ENCODE assay signal across 1 cellular context in the genomic region with DNA sequence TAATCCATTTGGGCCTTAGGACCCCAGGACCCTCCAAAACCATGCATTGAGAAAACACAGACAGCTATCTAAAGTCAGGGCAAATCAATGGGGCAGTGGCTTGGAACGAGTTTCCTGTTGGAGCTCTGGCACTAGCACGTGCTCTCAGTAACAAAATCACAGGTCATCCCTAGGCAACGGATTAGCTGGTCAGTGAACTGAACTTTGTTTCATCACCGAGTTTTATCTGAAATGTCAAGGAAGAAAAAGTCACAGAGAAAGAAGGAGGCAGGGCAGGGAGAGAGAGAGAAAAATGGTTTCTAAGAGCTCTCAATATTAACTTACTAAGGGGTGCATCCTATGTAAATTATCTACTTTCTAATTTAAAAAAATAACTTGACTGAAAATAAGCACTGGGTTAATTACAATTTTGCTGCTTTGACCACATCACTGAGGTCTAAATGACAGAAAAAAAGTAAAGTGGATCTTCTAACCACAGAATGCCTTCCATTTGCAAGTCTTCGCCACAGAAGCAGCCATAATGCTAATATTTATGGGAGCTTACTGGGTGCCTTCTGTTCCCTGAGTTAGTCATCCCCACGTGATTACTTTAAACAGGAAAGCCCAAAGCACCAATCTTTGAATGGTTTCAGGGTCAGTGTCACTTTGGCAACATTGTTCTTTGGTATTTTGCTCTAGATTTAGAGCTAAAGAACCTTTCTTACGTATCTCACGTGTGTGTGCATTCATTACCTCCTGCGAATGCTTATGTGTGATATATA.
A peak's percentile ranks its signal among the peaks of the same experiment; 100 is the strongest.
TF ChIP-seq lines count a peak whose summit lies in the region.

No MANE protein-coding gene starts in this region.

TF ChIP-seq in HepG2, 621 proteins besides CTCF, POLR2A, EP300 and RAD21 (continued from another document and continues in another):
- no peak for TF ChIP-seq ARID4A (CRISPR knock-in tag; IDR thresholded peaks at IDR 0.05; ENCODE audit: borderline replicate concordance)
- no peak for TF ChIP-seq MBNL3 (CRISPR knock-in tag; conservative IDR thresholded peaks at IDR 0.05)
- no peak for TF ChIP-seq TSC22D2 (CRISPR knock-in tag; IDR thresholded peaks at IDR 0.05; ENCODE audit: borderline replicate concordance)
- TF ChIP-seq HNF4A (CRISPR knock-in tag; IDR thresholded peaks at IDR 0.05), result peak; percentile 54; the same call in 1 of the 2 replicates
- TF ChIP-seq RXRB (CRISPR knock-in tag; IDR thresholded peaks at IDR 0.05; ENCODE audit: borderline replicate concordance), result no peak
- TF ChIP-seq NFE2L2 (IDR thresholded peaks at IDR 0.05; ENCODE audit: low read length), result no peak
- TF ChIP-seq IKZF4 (CRISPR knock-in tag; IDR thresholded peaks at IDR 0.05; ENCODE audit: borderline replicate concordance, low read depth, not compliant biosample characterization), result no peak
- TF ChIP-seq THYN1 (CRISPR knock-in tag; IDR thresholded peaks at IDR 0.05; ENCODE audit: borderline replicate concordance, low read depth), result no peak
- TF ChIP-seq JARID2 (CRISPR knock-in tag; IDR thresholded peaks at IDR 0.05; ENCODE audit: insufficient replicate concordance), result no peak
- no peak for TF ChIP-seq ZNF615 (CRISPR knock-in tag; IDR thresholded peaks at IDR 0.05; ENCODE audit: borderline replicate concordance)
- 0 out of 4 replicates have a peak, but pooled peaks of 1 of the 2 experiments have one; percentile 16 for TF ChIP-seq ATF4 (CRISPR knock-in tag; IDR thresholded peaks at IDR 0.05)
- no peak for TF ChIP-seq ZNF75D (CRISPR knock-in tag; IDR thresholded peaks at IDR 0.05; ENCODE audit: borderline replicate concordance)
- no peak for TF ChIP-seq ZNF10 (CRISPR knock-in tag; IDR thresholded peaks at IDR 0.05; ENCODE audit: borderline replicate concordance, low read depth)
- 0 out of 2 replicates have a peak, but pooled peaks have one; percentile 19 for TF ChIP-seq TGIF2 (CRISPR knock-in tag; IDR thresholded peaks at IDR 0.05)
- TF ChIP-seq ASH2L (IDR thresholded peaks at IDR 0.05; ENCODE audit: insufficient read length, low read depth, low read length), result no peak
- TF ChIP-seq GTF3A (CRISPR knock-in tag; conservative IDR thresholded peaks at IDR 0.05), result no peak
- no peak for TF ChIP-seq GLI4 (CRISPR knock-in tag; IDR thresholded peaks at IDR 0.05; ENCODE audit: borderline replicate concordance)
- no peak for TF ChIP-seq ZNF879 (CRISPR knock-in tag; IDR thresholded peaks at IDR 0.05)
- no peak for TF ChIP-seq NONO (IDR thresholded peaks at IDR 0.05)
- peak; percentile 32; the same call in 1 of the 2 replicates for TF ChIP-seq NONO (CRISPR knock-in tag; conservative IDR thresholded peaks at IDR 0.05)
- TF ChIP-seq MIER3 (CRISPR knock-in tag; IDR thresholded peaks at IDR 0.05; ENCODE audit: borderline replicate concordance), result no peak
- no peak for TF ChIP-seq MED13 (CRISPR knock-in tag; IDR thresholded peaks at IDR 0.05)
- no peak for TF ChIP-seq CC2D1A (CRISPR knock-in tag; IDR thresholded peaks at IDR 0.05)
- peak; percentile 27; the same call in 1 of the 2 replicates for TF ChIP-seq TFDP1 (CRISPR knock-in tag; IDR thresholded peaks at IDR 0.05; ENCODE audit: borderline replicate concordance)
- no peak for TF ChIP-seq CAMTA2 (CRISPR knock-in tag; IDR thresholded peaks at IDR 0.05; ENCODE audit: borderline replicate concordance)
- TF ChIP-seq, protein P1, sequence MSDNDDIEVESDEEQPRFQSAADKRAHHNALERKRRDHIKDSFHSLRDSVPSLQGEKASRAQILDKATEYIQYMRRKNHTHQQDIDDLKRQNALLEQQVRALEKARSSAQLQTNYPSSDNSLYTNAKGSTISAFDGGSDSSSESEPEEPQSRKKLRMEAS (IDR thresholded peaks at IDR 0.05), result peak; percentile 83
- TF ChIP-seq ZNF20 (CRISPR knock-in tag; IDR thresholded peaks at IDR 0.05), result no peak
- no peak for TF ChIP-seq ATF7-NPFF (CRISPR knock-in tag; IDR thresholded peaks at IDR 0.05; ENCODE audit: low read depth)
- TF ChIP-seq DR1 (CRISPR knock-in tag; IDR thresholded peaks at IDR 0.05), result no peak
- TF ChIP-seq PAXIP1 (CRISPR knock-in tag; conservative IDR thresholded peaks at IDR 0.05), result peak; percentile 16
- TF ChIP-seq, protein P2, sequence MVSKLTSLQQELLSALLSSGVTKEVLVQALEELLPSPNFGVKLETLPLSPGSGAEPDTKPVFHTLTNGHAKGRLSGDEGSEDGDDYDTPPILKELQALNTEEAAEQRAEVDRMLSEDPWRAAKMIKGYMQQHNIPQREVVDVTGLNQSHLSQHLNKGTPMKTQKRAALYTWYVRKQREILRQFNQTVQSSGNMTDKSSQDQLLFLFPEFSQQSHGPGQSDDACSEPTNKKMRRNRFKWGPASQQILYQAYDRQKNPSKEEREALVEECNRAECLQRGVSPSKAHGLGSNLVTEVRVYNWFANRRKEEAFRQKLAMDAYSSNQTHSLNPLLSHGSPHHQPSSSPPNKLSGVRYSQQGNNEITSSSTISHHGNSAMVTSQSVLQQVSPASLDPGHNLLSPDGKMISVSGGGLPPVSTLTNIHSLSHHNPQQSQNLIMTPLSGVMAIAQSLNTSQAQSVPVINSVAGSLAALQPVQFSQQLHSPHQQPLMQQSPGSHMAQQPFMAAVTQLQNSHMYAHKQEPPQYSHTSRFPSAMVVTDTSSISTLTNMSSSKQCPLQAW (CRISPR knock-in tag; IDR thresholded peaks at IDR 0.05), result no peak
- TF ChIP-seq JUNB (CRISPR knock-in tag; IDR thresholded peaks at IDR 0.05; ENCODE audit: borderline replicate concordance), result 0 out of 2 replicates have a peak, but pooled peaks have one; percentile 17
- TF ChIP-seq ISL2 (CRISPR knock-in tag; IDR thresholded peaks at IDR 0.05), result 0 out of 2 replicates have a peak, but pooled peaks have one; percentile 38
- no peak for TF ChIP-seq ERF (CRISPR knock-in tag; IDR thresholded peaks at IDR 0.05)
- TF ChIP-seq ZNF660 (CRISPR knock-in tag; IDR thresholded peaks at IDR 0.05; ENCODE audit: borderline replicate concordance, low read depth), result no peak
- no peak for TF ChIP-seq ZNF841 (CRISPR knock-in tag; IDR thresholded peaks at IDR 0.05; ENCODE audit: borderline replicate concordance)
- 0 out of 2 replicates have a peak, but pooled peaks have one; percentile 31 for TF ChIP-seq GFI1 (CRISPR knock-in tag; IDR thresholded peaks at IDR 0.05; ENCODE audit: borderline replicate concordance)
- peak; percentile 71 for TF ChIP-seq ZMYM4 (CRISPR knock-in tag; IDR thresholded peaks at IDR 0.05)
- no peak for TF ChIP-seq POGZ (CRISPR knock-in tag; IDR thresholded peaks at IDR 0.05)
- no peak for TF ChIP-seq ZFP41 (CRISPR knock-in tag; IDR thresholded peaks at IDR 0.05; ENCODE audit: borderline replicate concordance)
- TF ChIP-seq, protein P3, sequence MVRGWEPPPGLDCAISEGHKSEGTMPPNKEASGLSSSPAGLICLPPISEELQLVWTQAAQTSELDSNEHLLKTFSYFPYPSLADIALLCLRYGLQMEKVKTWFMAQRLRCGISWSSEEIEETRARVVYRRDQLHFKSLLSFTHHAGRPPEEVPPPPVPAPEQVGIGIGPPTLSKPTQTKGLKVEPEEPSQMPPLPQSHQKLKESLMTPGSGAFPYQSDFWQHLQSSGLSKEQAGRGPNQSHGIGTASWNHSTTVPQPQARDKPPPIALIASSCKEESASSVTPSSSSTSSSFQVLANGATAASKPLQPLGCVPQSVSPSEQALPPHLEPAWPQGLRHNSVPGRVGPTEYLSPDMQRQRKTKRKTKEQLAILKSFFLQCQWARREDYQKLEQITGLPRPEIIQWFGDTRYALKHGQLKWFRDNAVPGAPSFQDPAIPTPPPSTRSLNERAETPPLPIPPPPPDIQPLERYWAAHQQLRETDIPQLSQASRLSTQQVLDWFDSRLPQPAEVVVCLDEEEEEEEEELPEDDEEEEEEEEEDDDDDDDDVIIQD (CRISPR knock-in tag; IDR thresholded peaks at IDR 0.05; ENCODE audit: low read depth), result peak; percentile 16; the same call in 1 of the 2 replicates
- TF ChIP-seq ZNF292 (CRISPR knock-in tag; IDR thresholded peaks at IDR 0.05; ENCODE audit: borderline replicate concordance, low read depth), result no peak
- no peak for TF ChIP-seq MXI1 (IDR thresholded peaks at IDR 0.05; ENCODE audit: borderline replicate concordance, low read depth, low read length)
- TF ChIP-seq, protein P4, sequence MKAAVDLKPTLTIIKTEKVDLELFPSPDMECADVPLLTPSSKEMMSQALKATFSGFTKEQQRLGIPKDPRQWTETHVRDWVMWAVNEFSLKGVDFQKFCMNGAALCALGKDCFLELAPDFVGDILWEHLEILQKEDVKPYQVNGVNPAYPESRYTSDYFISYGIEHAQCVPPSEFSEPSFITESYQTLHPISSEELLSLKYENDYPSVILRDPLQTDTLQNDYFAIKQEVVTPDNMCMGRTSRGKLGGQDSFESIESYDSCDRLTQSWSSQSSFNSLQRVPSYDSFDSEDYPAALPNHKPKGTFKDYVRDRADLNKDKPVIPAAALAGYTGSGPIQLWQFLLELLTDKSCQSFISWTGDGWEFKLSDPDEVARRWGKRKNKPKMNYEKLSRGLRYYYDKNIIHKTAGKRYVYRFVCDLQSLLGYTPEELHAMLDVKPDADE (CRISPR knock-in tag; IDR thresholded peaks at IDR 0.05), result no peak
